ENCODE assay signal across 8 cellular contexts in the genomic region with DNA sequence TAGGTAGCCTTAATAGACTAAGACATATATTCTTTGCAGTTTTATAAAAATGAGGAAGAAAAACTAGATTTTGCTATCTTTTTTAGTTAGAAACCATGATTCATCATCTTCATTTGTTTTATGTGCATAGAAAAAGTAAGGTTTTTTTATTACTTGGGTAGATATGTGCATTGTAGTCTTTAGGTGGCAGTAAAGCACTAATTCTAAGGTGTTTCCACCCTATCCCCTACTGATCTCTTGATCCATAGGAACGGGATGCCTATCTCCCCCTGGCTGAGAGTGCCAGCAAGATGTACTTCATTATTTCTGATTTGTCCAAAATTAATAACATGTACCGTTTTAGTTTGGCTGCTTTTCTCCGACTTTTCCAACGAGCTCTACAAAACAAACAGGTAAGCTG.
DNase-seq lines count a peak whose midpoint lies in the region; ATAC-seq lines count a peak whose summit lies in the region.

No MANE protein-coding gene starts in this region.

- no peak overlapping the region for H3K18ac ChIP-seq in mesenchymal stem cell (ENCODE audit: low read depth in 1 of 2, low read length in 2 of 2)

- H3K23ac ChIP-seq in mesenchymal stem cell (ENCODE audit: low read length in 2 of 2): no peak overlapping the region

- 70% methylated on average over 1 of the region's 4 CpGs for whole genome bisulfite sequencing in mesenchymal stem cell

- ATAC-seq in GM19328 (IDR thresholded peaks at IDR 0.05; ENCODE audit: unreplicated experiment): no peak
- ATAC-seq in GM21360 (IDR thresholded peaks at IDR 0.05; ENCODE audit: unreplicated experiment): no peak
- no peak for ATAC-seq in HG03039 (IDR thresholded peaks at IDR 0.05; ENCODE audit: unreplicated experiment)

- H3K27ac ChIP-seq in mesenchymal stem cell (ENCODE audit: low read length, poor library complexity, severe bottlenecking): no peak overlapping the region

- H3K9me3 ChIP-seq in mesenchymal stem cell (ENCODE audit: control insufficient read depth, low read length): no peaks in the 10 kb centered on the region

- no peak overlapping the region for H2BK12ac ChIP-seq in mesenchymal stem cell (ENCODE audit: low read length in 2 of 2)

- no peak overlapping the region for H2AK5ac ChIP-seq in mesenchymal stem cell (ENCODE audit: low read length, severe bottlenecking)

- H3K4ac ChIP-seq in mesenchymal stem cell (ENCODE audit: low read depth in 1 of 2, low read length in 2 of 2): no peak overlapping the region

- no peak overlapping the region for H2BK15ac ChIP-seq in mesenchymal stem cell (ENCODE audit: low read depth, poor library complexity, severe bottlenecking)

- H3K14ac ChIP-seq in mesenchymal stem cell (ENCODE audit: low read length in 2 of 2): no peak overlapping the region

- no peak overlapping the region for H2AFZ ChIP-seq in mesenchymal stem cell (ENCODE audit: low read depth, low read length)

- H3K79me1 ChIP-seq in mesenchymal stem cell (replicated peaks; ENCODE audit: low read length, poor library complexity, severe bottlenecking): no peaks in the 10 kb centered on the region

- no peak overlapping the region for H2BK120ac ChIP-seq in mesenchymal stem cell (ENCODE audit: low read depth, low read length)

- no peak overlapping the region for H4K91ac ChIP-seq in mesenchymal stem cell (ENCODE audit: low read length)

- H3K4me2 ChIP-seq in mesenchymal stem cell (ENCODE audit: low read length, poor library complexity, severe bottlenecking): no peak overlapping the region

- no peak overlapping the region for H3K4me3 ChIP-seq in mesenchymal stem cell (ENCODE audit: insufficient read depth in 1 of 2, low read depth in 1 of 2, low read length in 2 of 2)

- no peak overlapping the region for H4K8ac ChIP-seq in mesenchymal stem cell (ENCODE audit: low read length)

- no peaks in the 10 kb centered on the region for H3K4me1 ChIP-seq in mesenchymal stem cell (ENCODE audit: control insufficient read depth, insufficient read depth, low read depth, low read length)

- DNase-seq in GM03348 (ENCODE audit: low spot score): peak; percentile 17
- peak; percentile 3 for DNase-seq in NCI-H1105 (lab: John Stamatoyannopoulos, UW)
- peak; percentile 27 for DNase-seq in astrocyte of the hippocampus (ENCODE audit: low read depth, low spot score)
- DNase-seq in mesenchymal stem cell: peak; percentile 9
- DNase-seq in stimulated activated CD4-positive, alpha-beta T cell treated with anti-CD3 and anti-CD28 coated beads, Interleukin-2, amount 100 ng/mL, for 24 hours: no peak

- H3K36me3 ChIP-seq in mesenchymal stem cell (ENCODE audit: control insufficient read depth in 1 of 2, insufficient read depth in 2 of 2, low read depth in 1 of 2, low read length in 2 of 2): peaks cover 5 to 75% of the 10 kb centered on the region in 2 experiments

- no peak overlapping the region for H2BK5ac ChIP-seq in mesenchymal stem cell (ENCODE audit: low read depth, low read length, poor library complexity, severe bottlenecking)

- no peaks in the 10 kb centered on the region for H3K27me3 ChIP-seq in mesenchymal stem cell (ENCODE audit: control insufficient read depth in 1 of 2, insufficient read depth in 1 of 2, low read length in 2 of 2)

- H3K9ac ChIP-seq in mesenchymal stem cell (ENCODE audit: low read length): no peak overlapping the region

Comparison
In these comparisons a context has a peak if more than half of its experiments do, and no peak if none do; other contexts are left out.
1. DNase-seq: peak in GM03348 (single experiment), NCI-H1105 (single experiment), astrocyte of the hippocampus (single experiment) and mesenchymal stem cell (single experiment); none in stimulated activated CD4-positive, alpha-beta T cell treated with anti-CD3 and anti-CD28 coated beads, Interleukin-2, amount 100 ng/mL, for 24 hours (0 of 2).